In genomic region chr18:75607701-75608100, GRCh38 we compare ENCODE assay signal across 21 cellular contexts.
"Had no signal": no experiment of that assay in that cellular context is flagged by ENCODE, and none has a peak within 500 bp of the region (broad histone marks: within the 10 kb centered on the region; RNA-seq: fewer than 3 reads in every experiment).

No MANE protein-coding gene starts in this region.

- H3K27ac ChIP-seq: esophagus muscularis mucosa, ovary, right lobe of liver, spleen, tibial artery had no signal

- H3K27me3 ChIP-seq: esophagus muscularis mucosa, ovary, right lobe of liver, spleen, tibial artery had no signal

- H3K4me1 Mint-ChIP-seq: activated CD4-positive, alpha-beta memory T cell treated with anti-CD3 and anti-CD28 coated beads, Interleukin-2, amount 10 ng/mL, durations not matched to agents 7 days and 5 days; activated CD4-positive, alpha-beta T cell treated with anti-CD3 and anti-CD28 coated beads for 36 hours; activated CD8-positive, alpha-beta memory T cell treated with anti-CD3 and anti-CD28 coated beads, Interleukin-2, amount 10 ng/mL, durations not matched to agents 7 days and 5 days; naive thymus-derived CD8-positive, alpha-beta T cell; T-helper 17 cell had no signal

- ATAC-seq: activated CD4-positive, alpha-beta T cell treated with anti-CD3 and anti-CD28 coated beads for 36 hours; activated CD8-positive, alpha-beta memory T cell treated with anti-CD3 and anti-CD28 coated beads, Interleukin-2, amount 10 ng/mL, durations not matched to agents 7 days and 5 days; left cardiac atrium; naive thymus-derived CD8-positive, alpha-beta T cell; right lobe of liver; T-helper 17 cell had no signal

- H3K4me3 Mint-ChIP-seq: activated CD4-positive, alpha-beta memory T cell treated with anti-CD3 and anti-CD28 coated beads, Interleukin-2, amount 10 ng/mL, durations not matched to agents 7 days and 5 days; activated CD4-positive, alpha-beta T cell treated with anti-CD3 and anti-CD28 coated beads for 36 hours; activated CD8-positive, alpha-beta memory T cell treated with anti-CD3 and anti-CD28 coated beads, Interleukin-2, amount 10 ng/mL, durations not matched to agents 7 days and 5 days; activated naive CD8-positive, alpha-beta T cell; dendritic cell treated with granulocyte-macrophage colony-stimulating factor and Interleukin-4, amounts not matched to agents 40 ng/mL and 50 ng/mL, for 4 days; naive thymus-derived CD8-positive, alpha-beta T cell; T-helper 17 cell had no signal

- H3K27me3 Mint-ChIP-seq: activated CD4-positive, alpha-beta memory T cell treated with anti-CD3 and anti-CD28 coated beads, Interleukin-2, amount 10 ng/mL, durations not matched to agents 7 days and 5 days; activated CD8-positive, alpha-beta memory T cell treated with anti-CD3 and anti-CD28 coated beads, Interleukin-2, amount 10 ng/mL, durations not matched to agents 7 days and 5 days; dendritic cell treated with granulocyte-macrophage colony-stimulating factor and Interleukin-4, amounts not matched to agents 40 ng/mL and 50 ng/mL, for 4 days had no signal

- H3K36me3 ChIP-seq: esophagus muscularis mucosa, ovary, right lobe of liver, spleen, tibial artery had no signal

- DNase-seq: activated CD4-positive, alpha-beta memory T cell treated with anti-CD3 and anti-CD28 coated beads, Interleukin-2, amount 10 ng/mL, durations not matched to agents 7 days and 5 days; activated CD4-positive, alpha-beta T cell treated with anti-CD3 and anti-CD28 coated beads for 36 hours; activated CD8-positive, alpha-beta memory T cell treated with anti-CD3 and anti-CD28 coated beads, Interleukin-2, amount 10 ng/mL, durations not matched to agents 7 days and 5 days; amygdala; cerebellar nuclear complex; effector CD8-positive, alpha-beta T cell; foreskin melanocyte; glutamatergic neuron; hippocampal formation; left cardiac atrium; mesendoderm; naive thymus-derived CD8-positive, alpha-beta T cell; ovary; right lobe of liver; spleen; stimulated activated naive CD4-positive, alpha-beta T cell; T-helper 17 cell; tibial artery had no signal

- H3K36me3 Mint-ChIP-seq: activated CD8-positive, alpha-beta memory T cell treated with anti-CD3 and anti-CD28 coated beads, Interleukin-2, amount 10 ng/mL, durations not matched to agents 7 days and 5 days; activated naive CD8-positive, alpha-beta T cell; naive thymus-derived CD8-positive, alpha-beta T cell had no signal

- H3K4me3 ChIP-seq: esophagus muscularis mucosa, ovary, right lobe of liver, spleen, tibial artery had no signal

- H3K27ac Mint-ChIP-seq: activated CD4-positive, alpha-beta memory T cell treated with anti-CD3 and anti-CD28 coated beads, Interleukin-2, amount 10 ng/mL, durations not matched to agents 7 days and 5 days; activated CD4-positive, alpha-beta T cell treated with anti-CD3 and anti-CD28 coated beads for 36 hours; activated CD8-positive, alpha-beta memory T cell treated with anti-CD3 and anti-CD28 coated beads, Interleukin-2, amount 10 ng/mL, durations not matched to agents 7 days and 5 days; activated naive CD8-positive, alpha-beta T cell; dendritic cell treated with granulocyte-macrophage colony-stimulating factor and Interleukin-4, amounts not matched to agents 40 ng/mL and 50 ng/mL, for 4 days; naive thymus-derived CD8-positive, alpha-beta T cell; T-helper 17 cell had no signal

- H3K4me1 ChIP-seq: esophagus muscularis mucosa, right lobe of liver, spleen, tibial artery had no signal
